Comparison of ENCODE assay signal across 16 cellular contexts in genomic region chr7:28989596-28989980, GRCh38. TPM values are rescaled to one million over a fixed set of nuclear protein-coding genes. Genes with fewer than 3 reads are reported as not detected.
"Had no signal": no experiment of that assay in that cellular context is flagged by ENCODE, and none has a peak within 500 bp of the region (broad histone marks: within the 10 kb centered on the region; RNA-seq: fewer than 3 reads in every experiment).

No MANE protein-coding gene starts in this region.

- H3K9me3 Mint-ChIP-seq: activated CD4-positive, alpha-beta T cell treated with anti-CD3 and anti-CD28 coated beads, Interleukin-2, amount 10 ng/mL, durations not matched to agents 7 days and 5 days; activated naive CD4-positive, alpha-beta T cell treated with anti-CD3 and anti-CD28 coated beads for 36 hours; activated T-helper 17 cell treated with anti-CD3 and anti-CD28 coated beads, Interleukin-2, amount 50 U/mL, for 72 hours; dendritic cell treated with granulocyte-macrophage colony-stimulating factor and Interleukin-4, amounts not matched to agents 40 ng/mL and 50 ng/mL, for 4 days; effector memory CD8-positive, alpha-beta T cell; memory B cell; natural killer cell treated with Interleukin-12 subunit alpha and Interleukin-12 subunit beta and Interleukin-15 and Interleukin-18, amount 100 ng/mL, for 72 hours; WTC11 had no signal

- H3K36me3 Mint-ChIP-seq: memory B cell; natural killer cell treated with Interleukin-12 subunit alpha and Interleukin-12 subunit beta and Interleukin-15 and Interleukin-18, amount 100 ng/mL, for 72 hours; WTC11 had no signal

- H3K4me3 ChIP-seq: pancreas, tibial artery had no signal

- ATAC-seq: activated T-helper 17 cell treated with anti-CD3 and anti-CD28 coated beads, Interleukin-2, amount 50 U/mL, for 72 hours; effector memory CD8-positive, alpha-beta T cell; left colon; natural killer cell treated with Interleukin-12 subunit alpha and Interleukin-12 subunit beta and Interleukin-15 and Interleukin-18, amount 100 ng/mL, for 72 hours; SK-N-SH treated with all-trans-retinoic acid at 6 μM for 48 hours; WTC11 had no signal

- H3K27ac ChIP-seq: epithelial cell of prostate, pancreas had no signal

- H3K27ac Mint-ChIP-seq: activated CD4-positive, alpha-beta T cell treated with anti-CD3 and anti-CD28 coated beads, Interleukin-2, amount 10 ng/mL, durations not matched to agents 7 days and 5 days; activated naive CD4-positive, alpha-beta T cell treated with anti-CD3 and anti-CD28 coated beads for 36 hours; activated T-helper 17 cell treated with anti-CD3 and anti-CD28 coated beads, Interleukin-2, amount 50 U/mL, for 72 hours; dendritic cell treated with granulocyte-macrophage colony-stimulating factor and Interleukin-4, amounts not matched to agents 40 ng/mL and 50 ng/mL, for 4 days; effector memory CD8-positive, alpha-beta T cell; memory B cell; natural killer cell treated with Interleukin-12 subunit alpha and Interleukin-12 subunit beta and Interleukin-15 and Interleukin-18, amount 100 ng/mL, for 72 hours; WTC11 had no signal

- H3K4me1 ChIP-seq: pancreas had no signal

- H3K36me3 ChIP-seq: pancreas, tibial artery had no signal

- H3K4me3 Mint-ChIP-seq: activated CD4-positive, alpha-beta T cell treated with anti-CD3 and anti-CD28 coated beads, Interleukin-2, amount 10 ng/mL, durations not matched to agents 7 days and 5 days; activated naive CD4-positive, alpha-beta T cell treated with anti-CD3 and anti-CD28 coated beads for 36 hours; activated T-helper 17 cell treated with anti-CD3 and anti-CD28 coated beads, Interleukin-2, amount 50 U/mL, for 72 hours; dendritic cell treated with granulocyte-macrophage colony-stimulating factor and Interleukin-4, amounts not matched to agents 40 ng/mL and 50 ng/mL, for 4 days; effector memory CD8-positive, alpha-beta T cell; memory B cell; natural killer cell treated with Interleukin-12 subunit alpha and Interleukin-12 subunit beta and Interleukin-15 and Interleukin-18, amount 100 ng/mL, for 72 hours; WTC11 had no signal

- H3K27me3 Mint-ChIP-seq: activated CD4-positive, alpha-beta T cell treated with anti-CD3 and anti-CD28 coated beads, Interleukin-2, amount 10 ng/mL, durations not matched to agents 7 days and 5 days; activated T-helper 17 cell treated with anti-CD3 and anti-CD28 coated beads, Interleukin-2, amount 50 U/mL, for 72 hours had no signal

- H3K4me1 Mint-ChIP-seq: activated CD4-positive, alpha-beta T cell treated with anti-CD3 and anti-CD28 coated beads, Interleukin-2, amount 10 ng/mL, durations not matched to agents 7 days and 5 days; activated T-helper 17 cell treated with anti-CD3 and anti-CD28 coated beads, Interleukin-2, amount 50 U/mL, for 72 hours; memory B cell had no signal

- FAIRE-seq: pancreas, small intestine had no signal

- DNase-seq: activated CD4-positive, alpha-beta T cell treated with anti-CD3 and anti-CD28 coated beads, Interleukin-2, amount 10 ng/mL, durations not matched to agents 7 days and 5 days; activated CD8-positive, alpha-beta memory T cell treated with anti-CD3 and anti-CD28 coated beads for 24 hours; activated naive CD4-positive, alpha-beta T cell treated with anti-CD3 and anti-CD28 coated beads for 36 hours; activated T-cell treated with anti-CD3 and anti-CD28 coated beads for 4 hours; effector memory CD8-positive, alpha-beta T cell; left colon; pancreas; small intestine had no signal

- H3K27me3 ChIP-seq: pancreas, tibial artery had no signal

- H3K9me3 ChIP-seq: pancreas, tibial artery had no signal

RNA-seq across cellular contexts. Expression of gene TRIL, which starts 31.5 kb away (rescaled TPM):
- total RNA-seq: activated CD4-positive, alpha-beta T cell treated with anti-CD3 and anti-CD28 coated beads, Interleukin-2, amount 10 ng/mL, durations not matched to agents 7 days and 5 days; activated naive CD4-positive, alpha-beta T cell treated with anti-CD3 and anti-CD28 coated beads for 36 hours; activated T-helper 17 cell treated with anti-CD3 and anti-CD28 coated beads, Interleukin-2, amount 50 U/mL, for 72 hours had no signal
